1 cellular context compared by ENCODE assay signal in the genomic region with DNA sequence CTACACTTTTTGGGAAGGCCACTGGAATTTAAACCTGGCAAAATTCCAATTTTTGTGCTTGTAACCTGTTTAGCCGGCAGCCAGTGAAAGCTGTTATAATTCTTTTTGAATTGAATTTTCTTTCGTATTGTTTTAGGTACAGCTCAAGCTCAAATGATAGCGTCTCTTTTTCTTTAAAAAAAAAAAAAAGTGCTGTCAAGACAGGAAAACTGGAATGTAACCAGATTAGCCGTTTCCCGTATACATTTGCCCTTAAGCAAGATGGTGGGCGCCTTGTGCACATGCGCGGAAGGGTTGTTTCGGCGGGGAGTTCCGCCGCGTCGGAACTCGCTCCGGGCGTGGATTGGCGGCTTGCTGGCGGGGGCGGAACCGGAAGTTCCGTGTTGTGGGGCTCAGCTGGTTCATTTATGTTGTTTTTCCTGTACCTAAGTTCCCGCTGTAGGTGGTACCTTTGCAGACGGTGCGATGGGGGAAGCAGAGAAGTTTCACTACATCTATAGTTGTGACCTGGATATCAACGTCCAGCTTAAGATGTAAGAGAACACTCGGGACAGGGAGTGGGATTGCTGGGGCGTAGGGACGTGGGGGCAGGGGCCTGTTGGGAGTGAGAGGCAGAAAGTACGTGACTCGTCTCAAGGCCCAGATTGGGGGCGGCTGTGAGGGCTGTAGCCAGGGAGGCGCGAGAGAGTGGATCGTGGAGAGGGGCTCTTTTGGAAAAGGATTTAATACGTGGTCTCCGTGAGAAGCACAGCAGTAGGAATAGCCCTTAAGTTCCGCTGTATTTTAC.
TF ChIP-seq lines count a peak whose summit lies in the region.

Gene PIK3C3, plus strand, starts transcription at position 408 of the 787 bp plus-strand sequence. Its CDS starts 58 bp downstream, at position 466.

TF ChIP-seq in HepG2, 621 proteins besides CTCF, POLR2A, EP300 and RAD21 (continued from another document and continues in another):
- TF ChIP-seq, protein P1, sequence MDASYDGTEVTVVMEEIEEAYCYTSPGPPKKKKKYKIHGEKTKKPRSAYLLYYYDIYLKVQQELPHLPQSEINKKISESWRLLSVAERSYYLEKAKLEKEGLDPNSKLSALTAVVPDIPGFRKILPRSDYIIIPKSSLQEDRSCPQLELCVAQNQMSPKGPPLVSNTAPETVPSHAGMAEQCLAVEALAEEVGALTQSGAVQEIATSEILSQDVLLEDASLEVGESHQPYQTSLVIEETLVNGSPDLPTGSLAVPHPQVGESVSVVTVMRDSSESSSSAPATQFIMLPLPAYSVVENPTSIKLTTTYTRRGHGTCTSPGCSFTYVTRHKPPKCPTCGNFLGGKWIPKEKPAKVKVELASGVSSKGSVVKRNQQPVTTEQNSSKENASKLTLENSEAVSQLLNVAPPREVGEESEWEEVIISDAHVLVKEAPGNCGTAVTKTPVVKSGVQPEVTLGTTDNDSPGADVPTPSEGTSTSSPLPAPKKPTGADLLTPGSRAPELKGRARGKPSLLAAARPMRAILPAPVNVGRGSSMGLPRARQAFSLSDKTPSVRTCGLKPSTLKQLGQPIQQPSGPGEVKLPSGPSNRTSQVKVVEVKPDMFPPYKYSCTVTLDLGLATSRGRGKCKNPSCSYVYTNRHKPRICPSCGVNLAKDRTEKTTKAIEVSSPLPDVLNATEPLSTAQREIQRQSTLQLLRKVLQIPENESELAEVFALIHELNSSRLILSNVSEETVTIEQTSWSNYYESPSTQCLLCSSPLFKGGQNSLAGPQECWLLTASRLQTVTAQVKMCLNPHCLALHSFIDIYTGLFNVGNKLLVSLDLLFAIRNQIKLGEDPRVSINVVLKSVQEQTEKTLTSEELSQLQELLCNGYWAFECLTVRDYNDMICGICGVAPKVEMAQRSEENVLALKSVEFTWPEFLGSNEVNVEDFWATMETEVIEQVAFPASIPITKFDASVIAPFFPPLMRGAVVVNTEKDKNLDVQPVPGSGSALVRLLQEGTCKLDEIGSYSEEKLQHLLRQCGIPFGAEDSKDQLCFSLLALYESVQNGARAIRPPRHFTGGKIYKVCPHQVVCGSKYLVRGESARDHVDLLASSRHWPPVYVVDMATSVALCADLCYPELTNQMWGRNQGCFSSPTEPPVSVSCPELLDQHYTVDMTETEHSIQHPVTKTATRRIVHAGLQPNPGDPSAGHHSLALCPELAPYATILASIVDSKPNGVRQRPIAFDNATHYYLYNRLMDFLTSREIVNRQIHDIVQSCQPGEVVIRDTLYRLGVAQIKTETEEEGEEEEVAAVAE (CRISPR knock-in tag; IDR thresholded peaks at IDR 0.05; ENCODE audit: borderline replicate concordance), result no peak
- TF ChIP-seq CBX2 (IDR thresholded peaks at IDR 0.05; ENCODE audit: low read depth, low read length) (no peak), CBX2 (CRISPR knock-in tag; IDR thresholded peaks at IDR 0.05; ENCODE audit: low read depth) (no peak), GPN1 (CRISPR knock-in tag; IDR thresholded peaks at IDR 0.05; ENCODE audit: borderline replicate concordance) (no peak), ETV6 (CRISPR knock-in tag; conservative IDR thresholded peaks at IDR 0.05) (no peak), MTA1 (CRISPR knock-in tag; IDR thresholded peaks at IDR 0.05; ENCODE audit: borderline replicate concordance) (no peak), TOE1 (CRISPR knock-in tag; IDR thresholded peaks at IDR 0.05) (no peak), JUN (CRISPR knock-in tag; IDR thresholded peaks at IDR 0.05) (no peak), ZNF550 (CRISPR knock-in tag; IDR thresholded peaks at IDR 0.05; ENCODE audit: borderline replicate concordance) (no peak), THAP8 (CRISPR knock-in tag; IDR thresholded peaks at IDR 0.05; ENCODE audit: borderline replicate concordance) (no peak), ZNF552 (CRISPR knock-in tag; IDR thresholded peaks at IDR 0.05; ENCODE audit: borderline replicate concordance) (no peak), PAWR (CRISPR knock-in tag; IDR thresholded peaks at IDR 0.05; ENCODE audit: borderline replicate concordance) (no peak), CREB3 (CRISPR knock-in tag; IDR thresholded peaks at IDR 0.05) (no peak), ISL2 (CRISPR knock-in tag; IDR thresholded peaks at IDR 0.05) (no peak), RBAK (CRISPR knock-in tag; IDR thresholded peaks at IDR 0.05) (no peak), SAP130 (CRISPR knock-in tag; IDR thresholded peaks at IDR 0.05; ENCODE audit: low read depth) (peak; percentile 93), KAT2B (IDR thresholded peaks at IDR 0.05; ENCODE audit: borderline replicate concordance, low read depth, low read length) (no peak), ZNF616 (CRISPR knock-in tag; IDR thresholded peaks at IDR 0.05; ENCODE audit: low read depth) (no peak), SRSF1 (optimal IDR thresholded peaks at IDR 0.05; ENCODE audit: low read depth, low read length) (no peak), YY1 (IDR thresholded peaks at IDR 0.05; ENCODE audit: insufficient read depth, insufficient replicate concordance, low read depth, low read length) (peak; percentile 99), ZFYVE20 (CRISPR knock-in tag; IDR thresholded peaks at IDR 0.05; ENCODE audit: borderline replicate concordance, low read depth) (no peak), NFE2L1 (CRISPR knock-in tag; IDR thresholded peaks at IDR 0.05; ENCODE audit: borderline replicate concordance) (no peak), ZNF589 (CRISPR knock-in tag; conservative IDR thresholded peaks at IDR 0.05) (no peak)
- TF ChIP-seq, protein P2, sequence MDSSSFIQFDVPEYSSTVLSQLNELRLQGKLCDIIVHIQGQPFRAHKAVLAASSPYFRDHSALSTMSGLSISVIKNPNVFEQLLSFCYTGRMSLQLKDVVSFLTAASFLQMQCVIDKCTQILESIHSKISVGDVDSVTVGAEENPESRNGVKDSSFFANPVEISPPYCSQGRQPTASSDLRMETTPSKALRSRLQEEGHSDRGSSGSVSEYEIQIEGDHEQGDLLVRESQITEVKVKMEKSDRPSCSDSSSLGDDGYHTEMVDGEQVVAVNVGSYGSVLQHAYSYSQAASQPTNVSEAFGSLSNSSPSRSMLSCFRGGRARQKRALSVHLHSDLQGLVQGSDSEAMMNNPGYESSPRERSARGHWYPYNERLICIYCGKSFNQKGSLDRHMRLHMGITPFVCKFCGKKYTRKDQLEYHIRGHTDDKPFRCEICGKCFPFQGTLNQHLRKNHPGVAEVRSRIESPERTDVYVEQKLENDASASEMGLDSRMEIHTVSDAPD (CRISPR knock-in tag; IDR thresholded peaks at IDR 0.05), result no peak
- TF ChIP-seq, protein P3, sequence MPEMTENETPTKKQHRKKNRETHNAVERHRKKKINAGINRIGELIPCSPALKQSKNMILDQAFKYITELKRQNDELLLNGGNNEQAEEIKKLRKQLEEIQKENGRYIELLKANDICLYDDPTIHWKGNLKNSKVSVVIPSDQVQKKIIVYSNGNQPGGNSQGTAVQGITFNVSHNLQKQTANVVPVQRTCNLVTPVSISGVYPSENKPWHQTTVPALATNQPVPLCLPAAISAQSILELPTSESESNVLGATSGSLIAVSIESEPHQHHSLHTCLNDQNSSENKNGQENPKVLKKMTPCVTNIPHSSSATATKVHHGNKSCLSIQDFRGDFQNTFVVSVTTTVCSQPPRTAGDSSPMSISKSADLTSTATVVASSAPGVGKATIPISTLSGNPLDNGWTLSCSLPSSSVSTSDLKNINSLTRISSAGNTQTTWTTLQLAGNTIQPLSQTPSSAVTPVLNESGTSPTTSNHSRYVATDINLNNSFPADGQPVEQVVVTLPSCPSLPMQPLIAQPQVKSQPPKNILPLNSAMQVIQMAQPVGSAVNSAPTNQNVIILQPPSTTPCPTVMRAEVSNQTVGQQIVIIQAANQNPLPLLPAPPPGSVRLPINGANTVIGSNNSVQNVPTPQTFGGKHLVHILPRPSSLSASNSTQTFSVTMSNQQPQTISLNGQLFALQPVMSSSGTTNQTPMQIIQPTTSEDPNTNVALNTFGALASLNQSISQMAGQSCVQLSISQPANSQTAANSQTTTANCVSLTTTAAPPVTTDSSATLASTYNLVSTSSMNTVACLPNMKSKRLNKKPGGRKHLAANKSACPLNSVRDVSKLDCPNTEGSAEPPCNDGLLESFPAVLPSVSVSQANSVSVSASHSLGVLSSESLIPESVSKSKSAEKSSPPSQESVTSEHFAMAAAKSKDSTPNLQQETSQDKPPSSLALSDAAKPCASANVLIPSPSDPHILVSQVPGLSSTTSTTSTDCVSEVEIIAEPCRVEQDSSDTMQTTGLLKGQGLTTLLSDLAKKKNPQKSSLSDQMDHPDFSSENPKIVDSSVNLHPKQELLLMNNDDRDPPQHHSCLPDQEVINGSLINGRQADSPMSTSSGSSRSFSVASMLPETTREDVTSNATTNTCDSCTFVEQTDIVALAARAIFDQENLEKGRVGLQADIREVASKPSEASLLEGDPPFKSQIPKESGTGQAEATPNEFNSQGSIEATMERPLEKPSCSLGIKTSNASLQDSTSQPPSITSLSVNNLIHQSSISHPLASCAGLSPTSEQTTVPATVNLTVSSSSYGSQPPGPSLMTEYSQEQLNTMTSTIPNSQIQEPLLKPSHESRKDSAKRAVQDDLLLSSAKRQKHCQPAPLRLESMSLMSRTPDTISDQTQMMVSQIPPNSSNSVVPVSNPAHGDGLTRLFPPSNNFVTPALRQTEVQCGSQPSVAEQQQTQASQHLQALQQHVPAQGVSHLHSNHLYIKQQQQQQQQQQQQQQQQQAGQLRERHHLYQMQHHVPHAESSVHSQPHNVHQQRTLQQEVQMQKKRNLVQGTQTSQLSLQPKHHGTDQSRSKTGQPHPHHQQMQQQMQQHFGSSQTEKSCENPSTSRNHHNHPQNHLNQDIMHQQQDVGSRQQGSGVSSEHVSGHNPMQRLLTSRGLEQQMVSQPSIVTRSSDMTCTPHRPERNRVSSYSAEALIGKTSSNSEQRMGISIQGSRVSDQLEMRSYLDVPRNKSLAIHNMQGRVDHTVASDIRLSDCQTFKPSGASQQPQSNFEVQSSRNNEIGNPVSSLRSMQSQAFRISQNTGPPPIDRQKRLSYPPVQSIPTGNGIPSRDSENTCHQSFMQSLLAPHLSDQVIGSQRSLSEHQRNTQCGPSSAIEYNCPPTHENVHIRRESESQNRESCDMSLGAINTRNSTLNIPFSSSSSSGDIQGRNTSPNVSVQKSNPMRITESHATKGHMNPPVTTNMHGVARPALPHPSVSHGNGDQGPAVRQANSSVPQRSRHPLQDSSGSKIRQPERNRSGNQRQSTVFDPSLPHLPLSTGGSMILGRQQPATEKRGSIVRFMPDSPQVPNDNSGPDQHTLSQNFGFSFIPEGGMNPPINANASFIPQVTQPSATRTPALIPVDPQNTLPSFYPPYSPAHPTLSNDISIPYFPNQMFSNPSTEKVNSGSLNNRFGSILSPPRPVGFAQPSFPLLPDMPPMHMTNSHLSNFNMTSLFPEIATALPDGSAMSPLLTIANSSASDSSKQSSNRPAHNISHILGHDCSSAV (CRISPR knock-in tag; IDR thresholded peaks at IDR 0.05; ENCODE audit: borderline replicate concordance), result no peak
- TF ChIP-seq, protein P4, sequence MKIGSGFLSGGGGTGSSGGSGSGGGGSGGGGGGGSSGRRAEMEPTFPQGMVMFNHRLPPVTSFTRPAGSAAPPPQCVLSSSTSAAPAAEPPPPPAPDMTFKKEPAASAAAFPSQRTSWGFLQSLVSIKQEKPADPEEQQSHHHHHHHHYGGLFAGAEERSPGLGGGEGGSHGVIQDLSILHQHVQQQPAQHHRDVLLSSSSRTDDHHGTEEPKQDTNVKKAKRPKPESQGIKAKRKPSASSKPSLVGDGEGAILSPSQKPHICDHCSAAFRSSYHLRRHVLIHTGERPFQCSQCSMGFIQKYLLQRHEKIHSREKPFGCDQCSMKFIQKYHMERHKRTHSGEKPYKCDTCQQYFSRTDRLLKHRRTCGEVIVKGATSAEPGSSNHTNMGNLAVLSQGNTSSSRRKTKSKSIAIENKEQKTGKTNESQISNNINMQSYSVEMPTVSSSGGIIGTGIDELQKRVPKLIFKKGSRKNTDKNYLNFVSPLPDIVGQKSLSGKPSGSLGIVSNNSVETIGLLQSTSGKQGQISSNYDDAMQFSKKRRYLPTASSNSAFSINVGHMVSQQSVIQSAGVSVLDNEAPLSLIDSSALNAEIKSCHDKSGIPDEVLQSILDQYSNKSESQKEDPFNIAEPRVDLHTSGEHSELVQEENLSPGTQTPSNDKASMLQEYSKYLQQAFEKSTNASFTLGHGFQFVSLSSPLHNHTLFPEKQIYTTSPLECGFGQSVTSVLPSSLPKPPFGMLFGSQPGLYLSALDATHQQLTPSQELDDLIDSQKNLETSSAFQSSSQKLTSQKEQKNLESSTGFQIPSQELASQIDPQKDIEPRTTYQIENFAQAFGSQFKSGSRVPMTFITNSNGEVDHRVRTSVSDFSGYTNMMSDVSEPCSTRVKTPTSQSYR (CRISPR knock-in tag; IDR thresholded peaks at IDR 0.05; ENCODE audit: borderline replicate concordance), result no peak
- TF ChIP-seq, protein P5, sequence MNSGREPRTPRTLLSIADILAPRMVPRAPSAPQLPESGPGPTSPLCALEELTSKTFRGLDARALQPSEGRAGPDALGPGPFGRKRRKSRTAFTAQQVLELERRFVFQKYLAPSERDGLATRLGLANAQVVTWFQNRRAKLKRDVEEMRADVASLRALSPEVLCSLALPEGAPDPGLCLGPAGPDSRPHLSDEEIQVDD (CRISPR knock-in tag; IDR thresholded peaks at IDR 0.05; ENCODE audit: borderline replicate concordance), result no peak
- TF ChIP-seq, protein P6, sequence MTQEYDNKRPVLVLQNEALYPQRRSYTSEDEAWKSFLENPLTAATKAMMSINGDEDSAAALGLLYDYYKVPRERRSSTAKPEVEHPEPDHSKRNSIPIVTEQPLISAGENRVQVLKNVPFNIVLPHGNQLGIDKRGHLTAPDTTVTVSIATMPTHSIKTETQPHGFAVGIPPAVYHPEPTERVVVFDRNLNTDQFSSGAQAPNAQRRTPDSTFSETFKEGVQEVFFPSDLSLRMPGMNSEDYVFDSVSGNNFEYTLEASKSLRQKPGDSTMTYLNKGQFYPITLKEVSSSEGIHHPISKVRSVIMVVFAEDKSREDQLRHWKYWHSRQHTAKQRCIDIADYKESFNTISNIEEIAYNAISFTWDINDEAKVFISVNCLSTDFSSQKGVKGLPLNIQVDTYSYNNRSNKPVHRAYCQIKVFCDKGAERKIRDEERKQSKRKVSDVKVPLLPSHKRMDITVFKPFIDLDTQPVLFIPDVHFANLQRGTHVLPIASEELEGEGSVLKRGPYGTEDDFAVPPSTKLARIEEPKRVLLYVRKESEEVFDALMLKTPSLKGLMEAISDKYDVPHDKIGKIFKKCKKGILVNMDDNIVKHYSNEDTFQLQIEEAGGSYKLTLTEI (CRISPR knock-in tag; conservative IDR thresholded peaks at IDR 0.05), result no peak
- TF ChIP-seq, protein P7, sequence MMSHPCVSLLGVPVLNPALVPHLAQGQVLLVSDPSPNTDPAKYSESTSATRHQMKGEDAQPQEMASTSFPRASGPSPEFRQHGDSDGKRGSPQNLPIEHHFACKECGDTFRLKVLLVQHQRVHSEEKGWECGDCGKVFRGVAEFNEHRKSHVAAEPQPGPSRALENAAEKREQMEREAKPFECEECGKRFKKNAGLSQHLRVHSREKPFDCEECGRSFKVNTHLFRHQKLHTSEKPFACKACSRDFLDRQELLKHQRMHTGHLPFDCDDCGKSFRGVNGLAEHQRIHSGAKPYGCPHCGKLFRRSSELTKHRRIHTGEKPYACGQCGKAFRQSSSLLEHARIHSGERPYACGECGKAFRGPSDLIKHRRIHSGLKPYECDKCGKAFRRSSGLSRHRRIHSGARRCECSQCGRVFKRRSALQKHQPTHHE (CRISPR knock-in tag; IDR thresholded peaks at IDR 0.05; ENCODE audit: borderline replicate concordance), result no peak
